8 cellular contexts compared by ENCODE assay signal in the genomic region with DNA sequence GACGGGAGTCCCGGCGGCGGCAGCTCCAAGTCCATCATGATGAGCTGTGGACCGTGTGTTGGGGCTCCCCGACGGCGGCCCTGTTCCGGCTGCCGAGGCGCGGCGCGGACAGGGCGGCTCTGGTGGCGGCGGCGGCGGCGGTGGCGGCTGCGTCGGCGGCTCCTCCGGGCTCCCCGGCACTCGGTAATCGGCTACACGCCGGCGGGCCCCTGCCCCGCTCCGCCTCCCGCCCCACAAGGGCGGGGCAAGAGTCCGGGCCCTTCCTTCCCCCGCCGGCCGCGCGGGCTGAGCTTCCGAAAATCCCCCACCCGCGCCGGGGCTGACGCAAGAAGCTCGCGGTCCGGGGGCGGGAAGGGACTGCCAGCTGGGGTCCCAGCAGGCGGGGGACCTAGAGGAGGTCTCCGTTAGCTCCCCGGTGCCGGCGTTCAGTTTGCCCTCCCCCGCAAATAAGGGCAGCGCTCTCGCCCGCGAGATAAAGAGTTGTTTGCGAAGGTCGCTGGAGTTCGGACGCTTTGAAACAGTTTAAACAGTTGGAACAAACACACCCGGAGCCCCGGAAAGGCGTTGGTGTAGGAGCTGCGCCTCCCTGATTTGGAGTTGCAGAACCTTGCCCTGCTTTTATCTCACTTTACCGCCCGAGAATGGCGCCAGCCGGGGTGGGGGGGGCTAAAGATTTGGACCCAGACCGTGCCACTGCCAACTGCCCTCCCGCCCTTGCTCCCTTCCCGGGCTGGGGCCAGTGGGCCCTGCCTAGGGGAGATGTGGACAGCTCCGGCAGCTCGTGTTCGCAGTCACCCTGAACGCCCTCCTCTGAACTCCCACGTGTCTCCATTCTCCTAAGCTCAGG. TPM values are rescaled to one million over a fixed set of nuclear protein-coding genes. Genes with fewer than 3 reads are reported as not detected.
A peak's percentile ranks its signal among the peaks of the same experiment; 100 is the strongest.
DNase-seq lines count a peak whose midpoint lies in the region; ATAC-seq and TF ChIP-seq lines count a peak whose summit lies in the region.

A gene (minus strand): TSS at position 189 of the 847 bp plus-strand sequence. CDS start 151 bp downstream, at position 38.

- no peak for TF ChIP-seq RAD21 in Ishikawa (IDR thresholded peaks at IDR 0.05; ENCODE audit: low read depth)

- peak; percentile 58 for ATAC-seq in GM21576 (IDR thresholded peaks at IDR 0.05; ENCODE audit: unreplicated experiment)

- TF ChIP-seq CTCF in epithelial cell of proximal tubule (conservative IDR thresholded peaks at IDR 0.05; ENCODE audit: low read depth, low read length), result no peak

- H3K4me3 ChIP-seq in epithelial cell of proximal tubule (ENCODE audit: low read depth, low read length), result peak within 1 kb of the TSS; percentile 93

- TF ChIP-seq EP300 in Ishikawa (IDR thresholded peaks at IDR 0.05; ENCODE audit: borderline replicate concordance), result 0 out of 2 replicates have a peak, but pooled peaks have one; percentile 3

- DNase-seq in DMS153 (lab: John Stamatoyannopoulos, UW), result peak; percentile 73
- peak; percentile 96 for DNase-seq in activated T-cell treated with anti-CD3 and anti-CD28 coated beads, Interleukin-2, amount 50 U/mL, for 1 hour
- DNase-seq in epithelial cell of proximal tubule (ENCODE audit: low read depth), result no peak
- DNase-seq in mucosa of gallbladder (ENCODE audit: low spot score), result peak; percentile 93
- peak; percentile 96 for DNase-seq in stimulated activated CD8-positive, alpha-beta memory T cell treated with anti-CD3 and anti-CD28 coated beads, Interleukin-4, amount 100 ng/mL, for 24 hours (ENCODE audit: low read depth)

TF ChIP-seq in Ishikawa, 13 proteins besides CTCF, POLR2A, EP300 and RAD21:
- TF ChIP-seq NFIC (IDR thresholded peaks at IDR 0.05) (no peak; the same call in 1 of the 2 replicates), TAF1 (IDR thresholded peaks at IDR 0.05; ENCODE audit: low read depth) (peak; percentile 48), CEBPB (IDR thresholded peaks at IDR 0.05) (peak; percentile 71; the same call in 1 of the 2 replicates), EGR1 (IDR thresholded peaks at IDR 0.05) (peak; percentile 92), FOXM1 (IDR thresholded peaks at IDR 0.05; ENCODE audit: borderline replicate concordance, low read depth) (no peak), CREB1 (IDR thresholded peaks at IDR 0.05; ENCODE audit: low read depth) (no peak), ZBTB7A (IDR thresholded peaks at IDR 0.05; ENCODE audit: low read depth) (peak; percentile 85), YY1 (IDR thresholded peaks at IDR 0.05; ENCODE audit: low read depth) (peak; percentile 15; the same call in 1 of the 2 replicates), TCF12 (IDR thresholded peaks at IDR 0.05; ENCODE audit: low read depth) (peak; percentile 68; the same call in 1 of the 2 replicates), TEAD4 (IDR thresholded peaks at IDR 0.05) (no peak)
- TF ChIP-seq, protein P1, sequence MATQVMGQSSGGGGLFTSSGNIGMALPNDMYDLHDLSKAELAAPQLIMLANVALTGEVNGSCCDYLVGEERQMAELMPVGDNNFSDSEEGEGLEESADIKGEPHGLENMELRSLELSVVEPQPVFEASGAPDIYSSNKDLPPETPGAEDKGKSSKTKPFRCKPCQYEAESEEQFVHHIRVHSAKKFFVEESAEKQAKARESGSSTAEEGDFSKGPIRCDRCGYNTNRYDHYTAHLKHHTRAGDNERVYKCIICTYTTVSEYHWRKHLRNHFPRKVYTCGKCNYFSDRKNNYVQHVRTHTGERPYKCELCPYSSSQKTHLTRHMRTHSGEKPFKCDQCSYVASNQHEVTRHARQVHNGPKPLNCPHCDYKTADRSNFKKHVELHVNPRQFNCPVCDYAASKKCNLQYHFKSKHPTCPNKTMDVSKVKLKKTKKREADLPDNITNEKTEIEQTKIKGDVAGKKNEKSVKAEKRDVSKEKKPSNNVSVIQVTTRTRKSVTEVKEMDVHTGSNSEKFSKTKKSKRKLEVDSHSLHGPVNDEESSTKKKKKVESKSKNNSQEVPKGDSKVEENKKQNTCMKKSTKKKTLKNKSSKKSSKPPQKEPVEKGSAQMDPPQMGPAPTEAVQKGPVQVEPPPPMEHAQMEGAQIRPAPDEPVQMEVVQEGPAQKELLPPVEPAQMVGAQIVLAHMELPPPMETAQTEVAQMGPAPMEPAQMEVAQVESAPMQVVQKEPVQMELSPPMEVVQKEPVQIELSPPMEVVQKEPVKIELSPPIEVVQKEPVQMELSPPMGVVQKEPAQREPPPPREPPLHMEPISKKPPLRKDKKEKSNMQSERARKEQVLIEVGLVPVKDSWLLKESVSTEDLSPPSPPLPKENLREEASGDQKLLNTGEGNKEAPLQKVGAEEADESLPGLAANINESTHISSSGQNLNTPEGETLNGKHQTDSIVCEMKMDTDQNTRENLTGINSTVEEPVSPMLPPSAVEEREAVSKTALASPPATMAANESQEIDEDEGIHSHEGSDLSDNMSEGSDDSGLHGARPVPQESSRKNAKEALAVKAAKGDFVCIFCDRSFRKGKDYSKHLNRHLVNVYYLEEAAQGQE (IDR thresholded peaks at IDR 0.05; ENCODE audit: low read depth), result peak; percentile 61
- TF ChIP-seq, protein P2, sequence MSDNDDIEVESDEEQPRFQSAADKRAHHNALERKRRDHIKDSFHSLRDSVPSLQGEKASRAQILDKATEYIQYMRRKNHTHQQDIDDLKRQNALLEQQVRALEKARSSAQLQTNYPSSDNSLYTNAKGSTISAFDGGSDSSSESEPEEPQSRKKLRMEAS (IDR thresholded peaks at IDR 0.05), result peak; percentile 61; the same call in 1 of the 2 replicates
- TF ChIP-seq, protein P3, sequence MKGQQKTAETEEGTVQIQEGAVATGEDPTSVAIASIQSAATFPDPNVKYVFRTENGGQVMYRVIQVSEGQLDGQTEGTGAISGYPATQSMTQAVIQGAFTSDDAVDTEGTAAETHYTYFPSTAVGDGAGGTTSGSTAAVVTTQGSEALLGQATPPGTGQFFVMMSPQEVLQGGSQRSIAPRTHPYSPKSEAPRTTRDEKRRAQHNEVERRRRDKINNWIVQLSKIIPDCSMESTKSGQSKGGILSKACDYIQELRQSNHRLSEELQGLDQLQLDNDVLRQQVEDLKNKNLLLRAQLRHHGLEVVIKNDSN (IDR thresholded peaks at IDR 0.05), result no peak

TF ChIP-seq in PFSK-1, 5 proteins besides CTCF, POLR2A, EP300 and RAD21:
- peak; percentile 84 for TF ChIP-seq POLR2AphosphoS5 (IDR thresholded peaks at IDR 0.05; ENCODE audit: low read depth, low read length)
- TF ChIP-seq, protein P1 (IDR thresholded peaks at IDR 0.05; ENCODE audit: insufficient read depth in 1 of 2, low read depth in 2 of 2, low read length in 2 of 2), result peak; percentile 61 to 80; a peak in 3 of 4 replicates
- TF ChIP-seq SIN3A (IDR thresholded peaks at IDR 0.05; ENCODE audit: borderline replicate concordance, insufficient read depth, low read length), result peak; percentile 87; the same call in 1 of the 2 replicates
- TF ChIP-seq FOXP2 (optimal IDR thresholded peaks at IDR 0.05; ENCODE audit: borderline replicate concordance, extremely low read depth, extremely low read length, insufficient read depth), result peak; percentile 89
- peak; percentile 74; the same call in 1 of the 2 replicates for TF ChIP-seq TAF1 (IDR thresholded peaks at IDR 0.05; ENCODE audit: borderline replicate concordance, insufficient read depth, low read length)
TF ChIP-seq in PFSK-1: peak in this region for 5.

RNA-seq across cellular contexts. Expression of the gene that starts here (rescaled TPM):
- polyA plus RNA-seq in PFSK-1 (2012; ENCODE audit: insufficient read length, low read depth), result 54.6 TPM
- total RNA-seq in epithelial cell of proximal tubule, result 43.6 and 53.0 TPM in 2 replicates
- 102 TPM for total RNA-seq in mucosa of gallbladder
